29 cellular contexts compared by ENCODE assay signal in the genomic region with DNA sequence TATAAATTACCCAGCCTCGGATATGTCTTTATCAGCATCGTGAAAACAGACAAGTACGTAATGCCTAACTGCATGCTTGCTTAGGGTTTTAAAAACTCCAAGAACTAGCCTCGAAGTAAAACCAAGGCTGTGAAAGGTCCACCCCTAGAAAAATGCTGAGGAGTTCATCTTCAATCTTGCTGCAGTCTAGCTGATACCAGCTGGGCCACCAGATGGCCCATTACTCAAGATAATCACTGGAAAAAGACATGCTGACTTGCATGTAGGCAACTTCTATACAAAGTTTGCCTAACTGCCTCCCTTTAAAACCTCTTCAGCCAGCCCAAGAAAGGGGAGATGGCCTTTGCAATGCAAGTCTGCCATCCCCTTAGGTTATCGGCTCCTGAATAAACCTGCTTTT.
DNase-seq lines count a peak whose midpoint lies in the region; ATAC-seq and TF ChIP-seq lines count a peak whose summit lies in the region.
"Had no signal": no experiment of that assay in that cellular context is flagged by ENCODE, and none has a peak within 500 bp of the region (broad histone marks: within the 10 kb centered on the region; RNA-seq: fewer than 3 reads in every experiment).

No MANE protein-coding gene starts in this region.

- DNase-seq in DMS 273 (lab: John Stamatoyannopoulos, UW; ENCODE audit: unreplicated experiment) (peak; percentile 93), NCI-H2171 (lab: John Stamatoyannopoulos, UW) (peak; percentile 53), astrocyte of the cerebellum (ENCODE audit: low read depth) (no peak), lung (ENCODE audit: low spot score) (peak; percentile 13), iPS-NIHi7 (ENCODE audit: extremely low spot score) (no peak), mesenteric fat pad (ENCODE audit: low spot score) (no peak), tibial artery (no peak), DMS153 treated with DMSO at 0.1 percent for 48 hours (lab: John Stamatoyannopoulos, UW; ENCODE audit: unreplicated experiment) (no peak)
- DNase-seq: activated B cell treated with CpG ODN at 0.5 μM for 24 hours; activated CD4-positive, alpha-beta T cell treated with anti-CD3 and anti-CD28 coated beads, Interleukin-2, amount 50 U/mL, for 1 hour; activated naive CD4-positive, alpha-beta T cell; activated T-cell treated with anti-CD3 and anti-CD28 coated beads, Interleukin-2, amount 50 U/mL, for 48 hours; brain microvascular endothelial cell; CD8-positive, alpha-beta T cell; DMS153; foreskin keratinocyte; HCEC 1CT; heart left ventricle; left cardiac atrium; mesenchymal stem cell; NCI-H1105 treated with DMSO at 0.1 percent for 48 hours; NCI-H2081 treated with DMSO at 0.1 percent for 48 hours; NCI-H446; stimulated activated CD8-positive, alpha-beta memory T cell treated with anti-CD3 and anti-CD28 coated beads, Interleukin-4, amount 100 ng/mL, for 48 hours; stimulated activated naive CD8-positive, alpha-beta T cell treated with anti-CD3 and anti-CD28 coated beads, Interleukin-15, amount 100 ng/mL, for 72 hours; T-helper 9 cell; thyroid gland had no signal

- no peak for ATAC-seq in lung (ENCODE audit: insufficient read depth, low FRiP score)
- ATAC-seq: CD8-positive, alpha-beta T cell; esophagus mucosa; foreskin keratinocyte; heart left ventricle; left cardiac atrium; Right ventricle myocardium inferior; stimulated activated naive CD8-positive, alpha-beta T cell treated with anti-CD3 and anti-CD28 coated beads, Interleukin-15, amount 100 ng/mL, for 72 hours had no signal

- no peak overlapping the region for H3K27ac ChIP-seq in lung (ENCODE audit: low read depth in 1 of 2, low read length in 1 of 2)
- no peak overlapping the region for H3K27ac ChIP-seq in tibial artery
- H3K27ac ChIP-seq: brain microvascular endothelial cell, foreskin keratinocyte, heart left ventricle, thyroid gland had no signal

- H3K9me3 ChIP-seq in lung (ENCODE audit: control insufficient read depth in 2 of 2, insufficient read depth in 1 of 2, low read length in 1 of 2) (peaks cover 0 to 6% of the 10 kb centered on the region in 2 donors), tibial artery (no peaks in the 10 kb centered on the region)
- H3K9me3 ChIP-seq: thyroid gland had no signal

- no peaks in the 10 kb centered on the region for H3K27me3 ChIP-seq in lung (ENCODE audit: control insufficient read depth, insufficient read depth)
- H3K27me3 ChIP-seq in tibial artery: peaks cover 0 to 13% of the 10 kb centered on the region in 2 donors
- H3K27me3 ChIP-seq: brain microvascular endothelial cell, foreskin keratinocyte, thyroid gland had no signal

- H3K36me3 ChIP-seq in lung (ENCODE audit: control insufficient read depth in 2 of 2, insufficient read depth in 2 of 2, low read length in 2 of 2): no peaks in the 10 kb centered on the region
- no peaks in the 10 kb centered on the region for H3K36me3 ChIP-seq in tibial artery
- H3K36me3 ChIP-seq: brain microvascular endothelial cell, heart left ventricle, thyroid gland had no signal

- no peaks in the 10 kb centered on the region for H3K4me1 ChIP-seq in lung (ENCODE audit: control insufficient read depth in 2 of 2, insufficient read depth in 2 of 2, low read length in 2 of 2)
- no peaks in the 10 kb centered on the region for H3K4me1 ChIP-seq in tibial artery
- H3K4me1 ChIP-seq: foreskin keratinocyte, heart left ventricle, thyroid gland had no signal

- WGBS in lung, 2 donors: 81 to 94% methylated on average over 5 of the region's 5 CpGs

- in situ Hi-C loops in astrocyte of the cerebellum (cut with HindIII; ENCODE audit: low sequenced_read_pairs): no loop called here

- intact Hi-C loops in tibial artery (cut with DNase I; ENCODE audit: low total_unique reads): no loop called here

- H3K4me3 ChIP-seq in astrocyte of the cerebellum (ENCODE audit: low read depth, low read length) (no peak overlapping the region), lung (no peak overlapping the region), tibial artery (no peak overlapping the region)
- H3K4me3 ChIP-seq: heart left ventricle, thyroid gland had no signal

- TF ChIP-seq CTCF in astrocyte of the cerebellum (IDR thresholded peaks at IDR 0.05; ENCODE audit: low read depth, low read length, missing control alignments) (peak; percentile 20), lung (IDR thresholded peaks at IDR 0.05; ENCODE audit: control extremely low read depth, extremely low read depth) (no peak), tibial artery (IDR thresholded peaks at IDR 0.05) (no peak)

Comparison
In these comparisons a context has a peak if more than half of its experiments do, and no peak if none do; other contexts are left out.
1. DNase-seq: peak in DMS 273 (single experiment), NCI-H2171 (single experiment) and lung (single experiment); none in astrocyte of the cerebellum (single experiment), iPS-NIHi7 (single experiment), mesenteric fat pad (single experiment), tibial artery (0 of 2) and DMS153 treated with DMSO at 0.1 percent for 48 hours (single experiment).